ENCODE assay signal across 8 cellular contexts in the genomic region with DNA sequence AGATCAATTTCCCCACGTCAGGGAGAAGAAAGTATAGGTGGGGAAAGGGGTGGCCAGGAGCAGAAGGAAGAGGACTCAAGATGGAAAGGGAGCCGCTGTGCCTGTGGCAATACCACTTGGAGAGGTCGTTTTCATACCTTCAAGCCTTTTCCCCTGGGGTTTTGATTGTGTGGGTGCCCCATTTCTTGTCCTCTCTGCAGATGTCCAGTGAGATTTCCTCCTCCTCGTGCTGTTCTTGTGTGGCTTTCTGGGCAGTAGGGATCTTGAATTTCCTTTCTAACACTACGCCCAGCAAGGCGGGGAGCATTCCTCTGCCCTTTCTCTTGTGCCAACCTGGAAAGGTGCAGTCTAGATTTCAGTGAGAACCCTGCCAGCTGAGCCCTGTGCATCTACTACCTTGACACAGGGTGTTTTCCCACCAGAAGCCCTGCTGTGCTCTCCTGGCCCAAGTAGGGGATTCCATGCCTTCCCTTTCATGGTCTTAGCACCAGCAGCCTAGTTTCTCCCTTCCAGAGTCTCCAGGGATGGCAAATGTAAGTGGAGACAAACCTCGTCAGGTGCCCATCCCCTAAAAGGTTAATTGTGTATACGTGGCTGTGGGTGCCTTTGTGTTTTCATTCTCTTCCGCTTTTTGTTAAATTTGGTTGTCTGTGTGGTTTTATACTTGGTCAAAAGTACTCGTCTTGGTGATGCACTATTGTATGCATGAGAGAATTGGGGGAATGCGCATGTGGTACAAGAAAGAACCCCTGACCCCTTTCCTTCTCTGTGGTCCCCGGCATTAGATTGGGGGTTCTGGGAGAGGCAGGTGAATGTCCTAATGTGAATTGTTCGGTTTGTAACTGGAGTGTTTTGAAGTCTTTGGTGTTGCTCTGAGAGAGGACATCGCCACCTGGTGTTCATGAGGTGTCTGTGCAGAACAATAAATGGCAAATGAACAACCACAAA.
A peak's percentile ranks its signal among the peaks of the same experiment; 100 is the strongest.
DNase-seq lines count a peak whose midpoint lies in the region; ATAC-seq, FAIRE-seq and TF ChIP-seq lines count a peak whose summit lies in the region.

No MANE protein-coding gene starts in this region.

- 48 to 51% (median 49%) methylated on average over 14 of the region's 14 CpGs for WGBS in small intestine, 3 donors

- peak overlapping the region; percentile 80 for H3K4me3 Mint-ChIP-seq in activated naive CD4-positive, alpha-beta T cell treated with anti-CD3 and anti-CD28 coated beads, Interleukin-2, amount 50 U/mL, for 24 hours

- POLR2A ChIA-PET in Panc1 (lab: Charles Lee), result no interaction called here

- H3K4me1 Mint-ChIP-seq in activated naive CD4-positive, alpha-beta T cell treated with anti-CD3 and anti-CD28 coated beads, Interleukin-2, amount 50 U/mL, for 24 hours, result peaks cover 17% of the 10 kb centered on the region

- DNase-seq in ELR (ENCODE audit: low read depth) (peak; percentile 63), HS-27A (ENCODE audit: low read depth) (peak; percentile 20), Panc1 (ENCODE audit: low read depth, low spot score) (peak; percentile 35), left ventricle myocardium inferior (no peak), small intestine (peak; percentile 60)
- DNase-seq in NK-92 treated with Interleukin-12 subunit alpha and Interleukin-12 subunit beta, amount 100 ng/mL, for 24 hours (lab: John Stamatoyannopoulos, UW), result no peak

- no peaks in the 10 kb centered on the region for H3K36me3 ChIP-seq in Panc1 (ENCODE audit: control insufficient read depth, insufficient read depth, low read length)
- H3K36me3 ChIP-seq in left ventricle myocardium inferior, result no peaks in the 10 kb centered on the region
- no peaks in the 10 kb centered on the region for H3K36me3 ChIP-seq in small intestine (ENCODE audit: control insufficient read depth in 2 of 2, insufficient read depth in 2 of 2, low read length in 2 of 2)

- H3K9me3 Mint-ChIP-seq in activated naive CD4-positive, alpha-beta T cell treated with anti-CD3 and anti-CD28 coated beads, Interleukin-2, amount 50 U/mL, for 24 hours, result no peaks in the 10 kb centered on the region

- no peaks in the 10 kb centered on the region for H3K9me3 ChIP-seq in Panc1 (ENCODE audit: control insufficient read depth, insufficient read depth, low read depth, low read length)
- no peaks in the 10 kb centered on the region for H3K9me3 ChIP-seq in left ventricle myocardium inferior (replicated peaks)
- no peaks in the 10 kb centered on the region for H3K9me3 ChIP-seq in small intestine (ENCODE audit: control insufficient read depth, low read depth)

- peaks cover 13% of the 10 kb centered on the region for H3K27me3 Mint-ChIP-seq in activated naive CD4-positive, alpha-beta T cell treated with anti-CD3 and anti-CD28 coated beads, Interleukin-2, amount 50 U/mL, for 24 hours

- H3K27me3 ChIP-seq in Panc1 (ENCODE audit: control insufficient read depth, insufficient read depth, low read length) (peaks cover 3% of the 10 kb centered on the region; the same call in 1 of the 2 replicates), left ventricle myocardium inferior (ENCODE audit: low read depth) (peaks cover 19% of the 10 kb centered on the region), small intestine (ENCODE audit: control insufficient read depth in 2 of 2, insufficient read depth in 2 of 2, low read length in 2 of 2) (no peaks in the 10 kb centered on the region)

- no peaks in the 10 kb centered on the region for H3K36me3 Mint-ChIP-seq in activated naive CD4-positive, alpha-beta T cell treated with anti-CD3 and anti-CD28 coated beads, Interleukin-2, amount 50 U/mL, for 24 hours

- TF ChIP-seq CTCF in Panc1 (IDR thresholded peaks at IDR 0.05) (peak; percentile 90), left ventricle myocardium inferior (IDR thresholded peaks at IDR 0.05; ENCODE audit: borderline replicate concordance) (peak; percentile 89)

- peak; percentile 74 for ATAC-seq in GM21423 (IDR thresholded peaks at IDR 0.05; ENCODE audit: unreplicated experiment)
- peak; percentile 72; the same call in 1 of the 2 replicates for ATAC-seq in Panc1

- FAIRE-seq in small intestine (lab: Jason Lieb, UNC), result no peak

- BruUV-seq in Panc1 (replicated peaks; lab: Mats Ljungman, UMichigan), result no TSS peak

- no peak overlapping the region for H3K4me3 ChIP-seq in Panc1 (ENCODE audit: low read depth in 2 of 2, low read length in 2 of 2)
- no peak overlapping the region for H3K4me3 ChIP-seq in left ventricle myocardium inferior
- no peak overlapping the region for H3K4me3 ChIP-seq in small intestine (ENCODE audit: low read depth in 1 of 2, low read length in 2 of 2)

- in situ Hi-C loops in Panc1 (cut with HindIII; ENCODE audit: low pct_unique_long_range_greater_than_20kb, low sequenced_read_pairs), result no loop called here

- no peaks in the 10 kb centered on the region for H3K4me1 ChIP-seq in Panc1 (ENCODE audit: control insufficient read depth, insufficient read depth, low read length)
- H3K4me1 ChIP-seq in left ventricle myocardium inferior, result no peaks in the 10 kb centered on the region
- no peaks in the 10 kb centered on the region for H3K4me1 ChIP-seq in small intestine (ENCODE audit: control insufficient read depth in 2 of 2, insufficient read depth in 1 of 2, low read depth in 1 of 2, low read length in 1 of 2)

- CTCF ChIA-PET in Panc1 (lab: Charles Lee), result no interaction called here

- peak overlapping the region; percentile 19 for H3K27ac Mint-ChIP-seq in activated naive CD4-positive, alpha-beta T cell treated with anti-CD3 and anti-CD28 coated beads, Interleukin-2, amount 50 U/mL, for 24 hours

- H3K27ac ChIP-seq in Panc1 (ENCODE audit: low read length) (no peak overlapping the region), left ventricle myocardium inferior (replicated peaks) (no peak overlapping the region), small intestine (ENCODE audit: low read depth in 1 of 2, low read length in 1 of 2) (no peak overlapping the region)

- intact Hi-C loops in Panc1 (cut with micrococcal nuclease; ENCODE audit: unreplicated experiment) (loop anchor here (1.0 kb wide), 1 partner anchor 114 kb away; no protein-coding TSS in a partner anchor), left ventricle myocardium inferior (cut with micrococcal nuclease) (loop anchor here (5.0 kb wide), 1 partner anchor 117 kb away; no protein-coding TSS in a partner anchor)

Comparison
In these comparisons a context has a peak if more than half of its experiments do, and no peak if none do; other contexts are left out.
1. DNase-seq: peak in ELR (single experiment), HS-27A (single experiment), Panc1 (single experiment) and small intestine (single experiment); none in left ventricle myocardium inferior (single experiment) and NK-92 treated with Interleukin-12 subunit alpha and Interleukin-12 subunit beta, amount 100 ng/mL, for 24 hours (single experiment).